9 cellular contexts compared by ENCODE assay signal in genomic region chr1:234881893-234882771, GRCh38.
DNase-seq lines count a peak whose midpoint lies in the region; ATAC-seq lines count a peak whose summit lies in the region.
"Had no signal": no experiment of that assay in that cellular context is flagged by ENCODE, and none has a peak within 500 bp of the region (broad histone marks: within the 10 kb centered on the region; RNA-seq: fewer than 3 reads in every experiment).

No MANE protein-coding gene starts in this region.

- H3K4me1 Mint-ChIP-seq in CD4-positive, CD25-positive, alpha-beta regulatory T cell, result peaks cover 0 to 22% (median 11%) of the 10 kb centered on the region in 4 donors
- H3K4me1 Mint-ChIP-seq in activated T-helper 2 cell treated with anti-CD3 and anti-CD28 coated beads, Interferon-gamma antibody, Interleukin-2, Interleukin-4, amounts not matched to agents 10 μg/mL and 5 μg/mL and 100 μg/mL, durations not matched to agents 14 hours and 24 hours and 36 hours (ENCODE audit: low read depth), result peaks cover 56% of the 10 kb centered on the region

- peak; percentile 38 to 60 for ATAC-seq in CD4-positive, CD25-positive, alpha-beta regulatory T cell (ENCODE audit: low read depth in 2 of 2)
- ATAC-seq in HG03045 (IDR thresholded peaks at IDR 0.05; ENCODE audit: unreplicated experiment), result peak; percentile 76

- H3K27me3 Mint-ChIP-seq in CD4-positive, CD25-positive, alpha-beta regulatory T cell, result peaks cover 24% of the 10 kb centered on the region
- H3K27me3 Mint-ChIP-seq in activated T-helper 2 cell treated with anti-CD3 and anti-CD28 coated beads, Interferon-gamma antibody, Interleukin-2, Interleukin-4, amounts not matched to agents 10 μg/mL and 5 μg/mL and 100 μg/mL, durations not matched to agents 14 hours and 24 hours and 36 hours (ENCODE audit: low read depth), result no peaks in the 10 kb centered on the region

- intact Hi-C loops in activated T-helper 2 cell treated with anti-CD3 and anti-CD28 coated beads, Interferon-gamma antibody, Interleukin-2, Interleukin-4, amounts not matched to agents 10 μg/mL and 5 μg/mL and 100 μg/mL, durations not matched to agents 14 hours and 24 hours and 36 hours (cut with micrococcal nuclease), result loop anchor here (1.0 to 2.0 kb wide), 4 partner anchors 10 to 80 kb away; no protein-coding TSS in a partner anchor

- H3K27ac ChIP-seq in CD4-positive, CD25-positive, alpha-beta regulatory T cell (ENCODE audit: insufficient read depth, low read length, poor library complexity, severe bottlenecking), result no peak overlapping the region

- peaks cover 3% of the 10 kb centered on the region for H3K36me3 Mint-ChIP-seq in CD4-positive, CD25-positive, alpha-beta regulatory T cell
- H3K36me3 Mint-ChIP-seq in activated T-helper 2 cell treated with anti-CD3 and anti-CD28 coated beads, Interferon-gamma antibody, Interleukin-2, Interleukin-4, amounts not matched to agents 10 μg/mL and 5 μg/mL and 100 μg/mL, durations not matched to agents 14 hours and 24 hours and 36 hours (ENCODE audit: low read depth), result no peaks in the 10 kb centered on the region

- H3K27ac Mint-ChIP-seq in CD4-positive, CD25-positive, alpha-beta regulatory T cell, result peak overlapping the region; percentile 7 to 84 (median 26)
- H3K27ac Mint-ChIP-seq in activated T-helper 2 cell treated with anti-CD3 and anti-CD28 coated beads, Interferon-gamma antibody, Interleukin-2, Interleukin-4, amounts not matched to agents 10 μg/mL and 5 μg/mL and 100 μg/mL, durations not matched to agents 14 hours and 24 hours and 36 hours, result peak overlapping the region; percentile 75

- H3K4me1 ChIP-seq in CD4-positive, CD25-positive, alpha-beta regulatory T cell (ENCODE audit: control insufficient read depth, insufficient read depth, low read length, poor library complexity, severe bottlenecking), result no peaks in the 10 kb centered on the region

- DNase-seq in CD4-positive, CD25-positive, alpha-beta regulatory T cell, result peak in 1 of 3 donors; percentile 59
- DNase-seq in GM19238 (ENCODE audit: insufficient read length, low spot score) (peak; percentile 40), germinal center (ENCODE audit: low spot score) (no peak), AML-193 (lab: John Stamatoyannopoulos, UW) (no peak), NCI-H69 (lab: John Stamatoyannopoulos, UW) (no peak), NOMO-1 treated with DMSO at 0.1 percent for 48 hours (lab: John Stamatoyannopoulos, UW; ENCODE audit: unreplicated experiment) (no peak)
- DNase-seq in activated T-helper 2 cell treated with anti-CD3 and anti-CD28 coated beads, Interferon-gamma antibody, Interleukin-2, Interleukin-4, amounts not matched to agents 10 μg/mL and 5 μg/mL and 100 μg/mL, durations not matched to agents 14 hours and 24 hours and 36 hours (ENCODE audit: low spot score), result peak; percentile 25
- DNase-seq: NCI-H2227 treated with DMSO at 0.1 percent for 48 hours had no signal

- H3K9me3 Mint-ChIP-seq in CD4-positive, CD25-positive, alpha-beta regulatory T cell, result peaks cover 0 to 3% (median 0%) of the 10 kb centered on the region in 7 donors
- H3K9me3 Mint-ChIP-seq in activated T-helper 2 cell treated with anti-CD3 and anti-CD28 coated beads, Interferon-gamma antibody, Interleukin-2, Interleukin-4, amounts not matched to agents 10 μg/mL and 5 μg/mL and 100 μg/mL, durations not matched to agents 14 hours and 24 hours and 36 hours, result no peaks in the 10 kb centered on the region

- H3K27me3 ChIP-seq in CD4-positive, CD25-positive, alpha-beta regulatory T cell (ENCODE audit: control insufficient read depth, insufficient read depth, low read length), result no peaks in the 10 kb centered on the region

- H3K36me3 ChIP-seq in CD4-positive, CD25-positive, alpha-beta regulatory T cell (ENCODE audit: control insufficient read depth, insufficient read depth, low read length), result no peaks in the 10 kb centered on the region

- H3K4me3 ChIP-seq in CD4-positive, CD25-positive, alpha-beta regulatory T cell (ENCODE audit: low read depth, low read length), result no peak overlapping the region

- no peaks in the 10 kb centered on the region for H3K9me3 ChIP-seq in CD4-positive, CD25-positive, alpha-beta regulatory T cell (ENCODE audit: control insufficient read depth in 2 of 2, low read length in 2 of 2)

- peak overlapping the region in 2 of 4 donors; percentile 7 to 13 for H3K4me3 Mint-ChIP-seq in CD4-positive, CD25-positive, alpha-beta regulatory T cell
- H3K4me3 Mint-ChIP-seq in activated T-helper 2 cell treated with anti-CD3 and anti-CD28 coated beads, Interferon-gamma antibody, Interleukin-2, Interleukin-4, amounts not matched to agents 10 μg/mL and 5 μg/mL and 100 μg/mL, durations not matched to agents 14 hours and 24 hours and 36 hours (ENCODE audit: low read depth), result no peak overlapping the region

Comparison
In these comparisons a context has a peak if more than half of its experiments do, and no peak if none do; other contexts are left out.
1. DNase-seq: peak in GM19238 (single experiment) and activated T-helper 2 cell treated with anti-CD3 and anti-CD28 coated beads, Interferon-gamma antibody, Interleukin-2, Interleukin-4, amounts not matched to agents 10 μg/mL and 5 μg/mL and 100 μg/mL, durations not matched to agents 14 hours and 24 hours and 36 hours (single experiment); none in germinal center (single experiment), AML-193 (0 of 2), NCI-H69 (single experiment) and NOMO-1 treated with DMSO at 0.1 percent for 48 hours (single experiment).